Comparison of ENCODE assay signal across 1 cellular context in genomic region chr17:43014020-43014615, GRCh38.
TF ChIP-seq lines count a peak whose summit lies in the region.

No MANE protein-coding gene starts in this region.

TF ChIP-seq in H1, 55 proteins besides CTCF, POLR2A, EP300 and RAD21:
- TF ChIP-seq ZNF274 (IDR thresholded peaks at IDR 0.05; ENCODE audit: borderline replicate concordance, extremely low read depth, low read length) (no peak), SP2 (IDR thresholded peaks at IDR 0.05; ENCODE audit: low read length) (no peak), E2F6 (IDR thresholded peaks at IDR 0.05) (no peak), BACH1 (IDR thresholded peaks at IDR 0.05; ENCODE audit: low read length) (no peak), SRF (IDR thresholded peaks at IDR 0.05; ENCODE audit: low read depth, low read length) (no peak), SAP30 (IDR thresholded peaks at IDR 0.05; ENCODE audit: insufficient read depth, insufficient replicate concordance, low read length) (no peak), RXRA (IDR thresholded peaks at IDR 0.05; ENCODE audit: insufficient read depth, low read depth, low read length) (no peak), CREB1 (IDR thresholded peaks at IDR 0.05) (no peak), POU5F1 (IDR thresholded peaks at IDR 0.05; ENCODE audit: low read depth, low read length) (no peak), RNF2 (IDR thresholded peaks at IDR 0.05; ENCODE audit: borderline replicate concordance, low read depth, low read length, missing control alignments, poor library complexity, severe bottlenecking) (no peak), YY1 (IDR thresholded peaks at IDR 0.05; ENCODE audit: low read depth, low read length) (no peak), POLR2AphosphoS5 (IDR thresholded peaks at IDR 0.05; ENCODE audit: low read depth, low read length) (no peak), JUND (IDR thresholded peaks at IDR 0.05; ENCODE audit: low read length) (no peak)
- TF ChIP-seq, protein P1, sequence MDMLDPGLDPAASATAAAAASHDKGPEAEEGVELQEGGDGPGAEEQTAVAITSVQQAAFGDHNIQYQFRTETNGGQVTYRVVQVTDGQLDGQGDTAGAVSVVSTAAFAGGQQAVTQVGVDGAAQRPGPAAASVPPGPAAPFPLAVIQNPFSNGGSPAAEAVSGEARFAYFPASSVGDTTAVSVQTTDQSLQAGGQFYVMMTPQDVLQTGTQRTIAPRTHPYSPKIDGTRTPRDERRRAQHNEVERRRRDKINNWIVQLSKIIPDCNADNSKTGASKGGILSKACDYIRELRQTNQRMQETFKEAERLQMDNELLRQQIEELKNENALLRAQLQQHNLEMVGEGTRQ (IDR thresholded peaks at IDR 0.05; ENCODE audit: low read length) = no peak
